Comparison of ENCODE assay signal across 1 cellular context in genomic region chr11:1857064-1857463, GRCh38.
TF ChIP-seq lines count a peak whose summit lies in the region.

No MANE protein-coding gene starts in this region.

TF ChIP-seq in GM12878, 131 proteins besides CTCF, POLR2A, EP300 and RAD21:
- TF ChIP-seq CBFB (IDR thresholded peaks at IDR 0.05; ENCODE audit: low read depth): no peak
- TF ChIP-seq POLR2AphosphoS5 (IDR thresholded peaks at IDR 0.05; ENCODE audit: low read length): peak; percentile 18; the same call in 1 of the 2 replicates
- TF ChIP-seq SP1 (IDR thresholded peaks at IDR 0.05; ENCODE audit: low read depth, low read length): no peak
- no peak for TF ChIP-seq MXI1 (IDR thresholded peaks at IDR 0.05; ENCODE audit: low read depth, low read length)
